Comparison of ENCODE assay signal across 8 cellular contexts in the genomic region with DNA sequence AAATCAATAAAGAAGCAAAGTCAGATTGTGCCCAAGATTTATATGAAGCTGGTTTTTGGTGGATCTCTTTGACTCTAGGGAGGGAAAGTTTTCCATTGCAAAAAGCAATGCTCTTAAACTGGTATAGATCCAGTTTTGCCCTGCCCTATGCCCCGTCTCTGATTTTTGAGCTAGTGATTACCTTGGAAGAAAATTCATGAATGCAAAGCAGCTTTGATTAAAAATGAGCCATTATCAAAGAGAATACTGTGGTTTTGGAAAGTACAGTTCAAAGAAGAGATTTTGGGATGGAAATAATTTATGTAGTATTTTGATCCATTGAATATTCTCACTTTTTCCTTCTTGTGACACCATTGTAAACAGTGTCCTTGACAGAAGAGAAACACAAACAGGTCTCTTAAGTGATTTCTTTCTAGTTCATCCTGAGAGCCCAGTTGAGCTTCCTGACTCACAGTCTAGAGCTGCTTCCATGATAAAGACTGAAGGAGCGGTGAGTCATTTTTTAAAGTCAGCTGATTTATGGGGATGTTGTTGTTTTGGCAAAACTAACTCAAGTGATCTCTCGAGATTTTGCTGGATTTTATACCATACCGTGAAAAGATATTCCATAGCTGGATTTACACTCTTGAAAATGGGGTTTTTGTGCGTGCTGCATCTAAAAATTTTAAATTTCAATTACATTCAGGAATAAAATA.
DNase-seq lines count a peak whose midpoint lies in the region; ATAC-seq and TF ChIP-seq lines count a peak whose summit lies in the region.

No MANE protein-coding gene starts in this region.

- CTCF ChIA-PET in HEK293T (lab: Yijun Ruan, JAX), result interaction anchor here (0.5 to 1.3 kb wide), 2 partner anchors 11 to 75 kb away, joined by 3 to 4 read pairs; no protein-coding TSS in a partner anchor

- no peak for ATAC-seq in HG02759 (IDR thresholded peaks at IDR 0.05; ENCODE audit: unreplicated experiment)

- DNase-seq in A172 (ENCODE audit: low spot score), result peak; percentile 88
- no peak for DNase-seq in HEK293T (ENCODE audit: extremely low spot score)
- peak; percentile 79 for DNase-seq in amniotic stem cell (lab: John Stamatoyannopoulos, UW)
- peak; percentile 91 for DNase-seq in kidney tubule cell (ENCODE audit: low spot score)
- no peak for DNase-seq in NCI-H774 (lab: John Stamatoyannopoulos, UW)
- DNase-seq in NCI-H748 treated with DMSO at 0.1 percent for 48 hours (lab: John Stamatoyannopoulos, UW), result no peak
- no peak for DNase-seq in NCI-H2171 treated with DMSO at 0.1 percent for 48 hours (lab: John Stamatoyannopoulos, UW)

- POLR2A ChIA-PET in HEK293T (lab: Yijun Ruan, JAX), result interaction anchor here (1.0 to 1.6 kb wide), 3 partner anchors 47 to 81 kb away, joined by 3 to 9 read pairs (median 4); partner anchors contain the start of gene AFF1

TF ChIP-seq in HEK293T, 16 proteins besides CTCF, POLR2A, EP300 and RAD21:
- peak; percentile 78 for TF ChIP-seq PKNOX1 (IDR thresholded peaks at IDR 0.05)
- TF ChIP-seq FOXA1 (IDR thresholded peaks at IDR 0.05), result no peak

Comparison
In these comparisons a context has a peak if more than half of its experiments do, and no peak if none do; other contexts are left out.
1. DNase-seq: peak in A172 (single experiment), amniotic stem cell (single experiment) and kidney tubule cell (single experiment); none in HEK293T (single experiment), NCI-H774 (single experiment), NCI-H748 treated with DMSO at 0.1 percent for 48 hours (single experiment) and NCI-H2171 treated with DMSO at 0.1 percent for 48 hours (single experiment).